ENCODE assay signal across 8 cellular contexts in the genomic region with DNA sequence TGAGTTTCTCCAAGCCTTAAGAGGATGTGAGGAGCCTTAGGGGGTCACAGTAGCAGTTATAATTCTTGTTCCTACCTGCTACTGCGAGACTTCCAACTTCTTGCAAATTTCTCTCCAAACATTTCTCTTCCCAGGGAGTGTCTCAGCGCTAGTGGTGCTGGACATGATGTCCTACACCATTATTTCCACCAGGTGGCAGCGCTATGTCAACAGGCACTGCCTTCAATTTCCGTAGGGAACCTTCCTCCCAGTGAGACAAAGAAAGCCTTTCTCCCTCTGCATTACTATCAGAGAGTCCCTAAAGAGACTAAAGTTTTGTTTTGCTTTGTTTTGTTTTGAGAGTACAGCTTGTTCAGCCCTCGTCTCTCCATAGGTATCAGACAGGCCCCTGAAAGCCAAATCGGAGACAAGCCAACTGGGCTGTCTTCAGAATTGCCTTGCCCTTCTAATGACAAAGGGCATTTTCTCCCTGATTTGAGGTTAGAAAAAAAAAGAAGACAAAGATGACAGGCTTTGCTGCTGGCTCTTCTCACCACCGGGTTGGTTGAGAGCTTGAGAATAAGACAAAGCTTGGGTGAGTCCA. TPM values are rescaled to one million over a fixed set of nuclear protein-coding genes. Genes with fewer than 3 reads are reported as not detected.
DNase-seq lines count a peak whose midpoint lies in the region; ATAC-seq, FAIRE-seq and TF ChIP-seq lines count a peak whose summit lies in the region.

No MANE protein-coding gene starts in this region.

- H3K4me3 ChIP-seq in BE2C (ENCODE audit: low read depth, low read length) (no peak overlapping the region), RWPE2 (ENCODE audit: severe bottlenecking) (no peak overlapping the region), GM12878 (no peak overlapping the region), hepatocyte (no peak overlapping the region)

- no peaks in the 10 kb centered on the region for H3K36me3 ChIP-seq in BE2C
- peaks cover 10% of the 10 kb centered on the region; the same call in 1 of the 2 replicates for H3K36me3 ChIP-seq in RWPE2 (ENCODE audit: low read depth)
- H3K36me3 ChIP-seq in GM12878 (ENCODE audit: control insufficient read depth in 2 of 2, insufficient read depth in 2 of 2, low read length in 1 of 2) = peaks cover 0 to 3% of the 10 kb centered on the region in 2 experiments; a peak in 1 of 4 replicates
- H3K36me3 ChIP-seq in hepatocyte (replicated peaks; ENCODE audit: insufficient read depth, low read depth) = no peaks in the 10 kb centered on the region

- RAD21 ChIA-PET in GM12878 (lab: Charles Lee; ENCODE audit: unreplicated experiment) = interaction anchor here (0.7 to 3.2 kb wide), 2 partner anchors 15 to 182 kb away, joined by 3 to 33 read pairs; no protein-coding TSS in a partner anchor

- no peaks in the 10 kb centered on the region for H3K9me3 Mint-ChIP-seq in stimulated activated effector memory CD8-positive, alpha-beta T cell treated with anti-CD3 and anti-CD28 coated beads, Interleukin-12 subunit alpha, Interleukin-12 subunit beta, amount 100 ng/mL, for 72 hours

- no peak overlapping the region for H3K4me2 ChIP-seq in GM12878 (ENCODE audit: control insufficient read depth, insufficient read depth)
- H3K4me2 ChIP-seq in hepatocyte = no peak overlapping the region

- DNase-seq in BE2C (peak; percentile 75), LoVo (ENCODE audit: low spot score) (peak; percentile 78), RWPE2 (ENCODE audit: low spot score) (no peak), GM12878 (ENCODE audit: low read depth, low spot score) (no peak), hepatocyte (ENCODE audit: low spot score) (peak; percentile 87), sciatic nerve (ENCODE audit: low spot score) (peak; percentile 81)
- no peak for DNase-seq in stimulated activated effector memory CD8-positive, alpha-beta T cell treated with anti-CD3 and anti-CD28 coated beads, Interleukin-12 subunit alpha, Interleukin-12 subunit beta, amount 100 ng/mL, for 72 hours (ENCODE audit: low spot score in 2 of 2)

- H3K27ac Mint-ChIP-seq in stimulated activated effector memory CD8-positive, alpha-beta T cell treated with anti-CD3 and anti-CD28 coated beads, Interleukin-12 subunit alpha, Interleukin-12 subunit beta, amount 100 ng/mL, for 72 hours = no peak overlapping the region

- POLR2A ChIA-PET in GM12878 (lab: Charles Lee) = interaction anchor here (1.3 kb wide), 1 partner anchor 30 kb away, joined by 3 read pairs; no protein-coding TSS in a partner anchor

- TF ChIP-seq CTCF in BE2C (IDR thresholded peaks at IDR 0.05; ENCODE audit: low read depth, low read length) (peak; percentile 89), RWPE2 (IDR thresholded peaks at IDR 0.05; ENCODE audit: poor library complexity, severe bottlenecking) (peak; percentile 94), GM12878 (IDR thresholded peaks at IDR 0.05 in 2 of 3, conservative IDR thresholded peaks at IDR 0.05 in 1 of 3; ENCODE audit: control insufficient read depth in 2 of 3, extremely low read depth in 1 of 3, insufficient read depth in 1 of 3, low read depth in 3 of 3, low read length in 3 of 3) (peak; percentile 69 to 81 (median 76)), hepatocyte (IDR thresholded peaks at IDR 0.05; ENCODE audit: poor library complexity) (peak; percentile 77)

- H3K27me3 ChIP-seq in BE2C = no peaks in the 10 kb centered on the region
- H3K27me3 ChIP-seq in RWPE2 (ENCODE audit: insufficient read depth, poor library complexity, severe bottlenecking) = no peaks in the 10 kb centered on the region
- H3K27me3 ChIP-seq in GM12878 (replicated peaks in 1 of 2; ENCODE audit: control insufficient read depth in 2 of 2, insufficient read depth in 2 of 2, low read length in 1 of 2) = no peaks in the 10 kb centered on the region
- H3K27me3 ChIP-seq in hepatocyte = no peaks in the 10 kb centered on the region

- peak; percentile 65 for FAIRE-seq in GM12878 (lab: Jason Lieb, UNC)

- H3K36me3 Mint-ChIP-seq in stimulated activated effector memory CD8-positive, alpha-beta T cell treated with anti-CD3 and anti-CD28 coated beads, Interleukin-12 subunit alpha, Interleukin-12 subunit beta, amount 100 ng/mL, for 72 hours = peaks cover 6% of the 10 kb centered on the region

- TF ChIP-seq EP300 in GM12878 (IDR thresholded peaks at IDR 0.05; ENCODE audit: borderline replicate concordance in 1 of 2, control insufficient read depth in 1 of 2, low read depth in 2 of 2, low read length in 2 of 2) = no peak

- H3K79me2 ChIP-seq in GM12878 (ENCODE audit: control insufficient read depth, insufficient read depth, low read length) (no peaks in the 10 kb centered on the region), hepatocyte (no peaks in the 10 kb centered on the region)

- H4K20me1 ChIP-seq in GM12878 (ENCODE audit: control insufficient read depth, insufficient read depth) (no peaks in the 10 kb centered on the region), hepatocyte (ENCODE audit: insufficient read depth, poor library complexity, severe bottlenecking) (no peaks in the 10 kb centered on the region)

- no peak overlapping the region for H3K4me3 Mint-ChIP-seq in stimulated activated effector memory CD8-positive, alpha-beta T cell treated with anti-CD3 and anti-CD28 coated beads, Interleukin-12 subunit alpha, Interleukin-12 subunit beta, amount 100 ng/mL, for 72 hours

- intact Hi-C loops in GM12878 (cut with micrococcal nuclease; ENCODE audit: unreplicated experiment) = loop anchor here (2.0 kb wide), 1 partner anchor 192 kb away; no protein-coding TSS in a partner anchor
- intact Hi-C loops in sciatic nerve (cut with DNase I) = no loop called here

- no peak for TF ChIP-seq POLR2A in GM12878 (IDR thresholded peaks at IDR 0.05; ENCODE audit: low read depth, low read length)

- H2AFZ ChIP-seq in GM12878 (ENCODE audit: control insufficient read depth, low read depth, low read length) = no peak overlapping the region
- peak overlapping the region; percentile 27 for H2AFZ ChIP-seq in hepatocyte

- no peak overlapping the region for H3K9ac ChIP-seq in GM12878 (ENCODE audit: control insufficient read depth, insufficient read depth, low read length)

- H3K27ac ChIP-seq in RWPE2 (ENCODE audit: poor library complexity, severe bottlenecking) (peak overlapping the region; percentile 86), GM12878 (ENCODE audit: control insufficient read depth, insufficient read depth) (no peak overlapping the region), hepatocyte (peak overlapping the region; percentile 72)

- peak; percentile 50 for TF ChIP-seq RAD21 in GM12878 (IDR thresholded peaks at IDR 0.05; ENCODE audit: insufficient read depth, low read depth, low read length)

- no peaks in the 10 kb centered on the region for H3K9me2 ChIP-seq in hepatocyte (replicated peaks; ENCODE audit: insufficient read depth)

- no peaks in the 10 kb centered on the region for H3K4me1 Mint-ChIP-seq in stimulated activated effector memory CD8-positive, alpha-beta T cell treated with anti-CD3 and anti-CD28 coated beads, Interleukin-12 subunit alpha, Interleukin-12 subunit beta, amount 100 ng/mL, for 72 hours

- CTCF ChIA-PET in GM12878 (lab: Yijun Ruan, JAX) = interaction anchor here (0.6 to 8.5 kb wide), 28 partner anchors 9 to 538 kb away, joined by 3 to 119 read pairs (median 4); no protein-coding TSS in a partner anchor

- SMC1A ChIA-PET in GM12878 (lab: Charles Lee; ENCODE audit: uncharacterized antibody, unreplicated experiment) = interaction anchor here (0.7 to 3.8 kb wide), 10 partner anchors 10 to 274 kb away, joined by 3 to 15 read pairs (median 3); no protein-coding TSS in a partner anchor

- in situ Hi-C loops in GM12878 (cut with MboI) = no loop called here

- H3K4me1 ChIP-seq in BE2C (peaks cover 13% of the 10 kb centered on the region), RWPE2 (ENCODE audit: insufficient read depth, poor library complexity, severe bottlenecking) (peaks cover 26% of the 10 kb centered on the region), GM12878 (ENCODE audit: control insufficient read depth, insufficient read depth, low read length) (peaks cover 4% of the 10 kb centered on the region; the same call in 1 of the 2 replicates), hepatocyte (ENCODE audit: insufficient read depth) (peaks cover 9% of the 10 kb centered on the region)

- H3K9me3 ChIP-seq in BE2C (no peaks in the 10 kb centered on the region), RWPE2 (ENCODE audit: severe bottlenecking) (peaks cover 2% of the 10 kb centered on the region), GM12878 (replicated peaks; ENCODE audit: control insufficient read depth, insufficient read depth, low read length) (no peaks in the 10 kb centered on the region), hepatocyte (ENCODE audit: low read depth) (no peaks in the 10 kb centered on the region)

- 35% methylated on average over 7 of the region's 7 CpGs for WGBS in GM12878 (ENCODE audit: insufficient coverage, insufficient replicate concordance, low lambda C conversion rate, missing lambda C conversion rate)
- WGBS in hepatocyte (ENCODE audit: low lambda C conversion rate, missing lambda C conversion rate) = 8% methylated on average over 7 of the region's 7 CpGs

- ATAC-seq in GM19043 (IDR thresholded peaks at IDR 0.05; ENCODE audit: low read depth, unreplicated experiment) (peak; percentile 62), RWPE2 (ENCODE audit: low read depth) (peak; percentile 64), GM12878 (peak; percentile 82), sciatic nerve (peak; percentile 94)
- no peak for ATAC-seq in stimulated activated effector memory CD8-positive, alpha-beta T cell treated with anti-CD3 and anti-CD28 coated beads, Interleukin-12 subunit alpha, Interleukin-12 subunit beta, amount 100 ng/mL, for 72 hours

- no TSS peak for BruUV-seq in GM12878 (replicated peaks; lab: Mats Ljungman, UMichigan)

RNA-seq across cellular contexts. Expression of a gene that starts 44.2 kb away (rescaled TPM):
- 46.1 TPM for polyA plus RNA-seq in BE2C (2012; ENCODE audit: insufficient read depth, insufficient read length, low read depth)
- total RNA-seq in GM12878 (2013; cell fraction: nucleolus; rRNA removed) = 8.6 and 9.7 TPM in 2 replicates
- 61.5 and 71.9 TPM in 2 replicates for total RNA-seq in GM12878 (2014; rRNA removed)
- 78.9 and 86.1 TPM in 2 replicates for total RNA-seq in GM12878 (2014; rRNA removed; fragmentation: Illumina TruSeq; extraction: Trizol)
- total RNA-seq in GM12878 (2021) = 59.1 and 65.2 TPM in 2 replicates
- 25.1 TPM for polyA plus RNA-seq in GM12878 (2011; ENCODE audit: low read depth)
- polyA plus RNA-seq in GM12878 (2011; rRNA removed) = 57.0 and 91.2 TPM in 2 replicates
- 26.8 and 36.3 TPM in 2 replicates for polyA plus RNA-seq in GM12878 (2011; cell fraction: cytosol; rRNA removed)
- 21.6 and 23.1 TPM in 2 replicates for polyA plus RNA-seq in GM12878 (2011; cell fraction: nucleus; rRNA removed)
- 52.8 and 53.0 TPM in 2 replicates for polyA plus RNA-seq in GM12878 (2012)
- 87.6 and 115 TPM in 2 replicates for polyA plus RNA-seq in GM12878 (2014; fragmentation: Illumina TruSeq; extraction: Trizol)
- 100 to 1,000 TPM; 168 to 215 TPM for polyA plus RNA-seq in GM12878 (2014; fragmentation: Nextera tagmentation; extraction: Ambion mirVana)
- polyA plus RNA-seq in GM12878 (2014; rRNA removed) = 92.7 and 96.9 TPM in 2 replicates
- 100 to 1,000 TPM; 108 to 112 TPM for polyA plus RNA-seq in GM12878 (2016; fragmentation: Nextera tagmentation; extraction: Ambion mirVana)
- polyA minus RNA-seq in GM12878 (2011; rRNA and poly(A)+ RNA removed) = 5.9 and 10.8 TPM in 2 replicates
- 8.7 and 10.1 TPM in 2 replicates for polyA minus RNA-seq in GM12878 (2011; cell fraction: cytosol; rRNA and poly(A)+ RNA removed)
- polyA minus RNA-seq in GM12878 (2011; cell fraction: nucleus; rRNA and poly(A)+ RNA removed) = 9.2 and 13.8 TPM in 2 replicates
- total RNA-seq in hepatocyte = 43.4 and 47.2 TPM in 2 replicates
- polyA plus RNA-seq in hepatocyte = 46.9 and 55.7 TPM in 2 replicates
- total RNA-seq in sciatic nerve = 21.4 TPM

RNA-seq across cellular contexts. Expression of a gene that starts 45.8 kb away (rescaled TPM):
- polyA plus RNA-seq in BE2C (2012; ENCODE audit: insufficient read depth, insufficient read length, low read depth) = 353 TPM
- total RNA-seq in GM12878 (2013; cell fraction: nucleolus; rRNA removed) = 87.5 and 89.2 TPM in 2 replicates
- total RNA-seq in GM12878 (2014; rRNA removed) = 107 and 120 TPM in 2 replicates
- total RNA-seq in GM12878 (2014; rRNA removed; fragmentation: Illumina TruSeq; extraction: Trizol) = 168 and 182 TPM in 2 replicates
- total RNA-seq in GM12878 (2021) = 175 TPM in 2 replicates
- polyA plus RNA-seq in GM12878 (2011; ENCODE audit: low read depth) = 111 TPM
- polyA plus RNA-seq in GM12878 (2011; rRNA removed) = 184 and 333 TPM in 2 replicates
- polyA plus RNA-seq in GM12878 (2011; cell fraction: cytosol; rRNA removed) = 247 and 357 TPM in 2 replicates
- 220 and 228 TPM in 2 replicates for polyA plus RNA-seq in GM12878 (2011; cell fraction: nucleus; rRNA removed)
- polyA plus RNA-seq in GM12878 (2012) = 135 and 136 TPM in 2 replicates
- polyA plus RNA-seq in GM12878 (2014; fragmentation: Illumina TruSeq; extraction: Trizol) = 361 and 413 TPM in 2 replicates
- 100 to 1,000 TPM; 133 to 191 TPM for polyA plus RNA-seq in GM12878 (2014; fragmentation: Nextera tagmentation; extraction: Ambion mirVana)
- polyA plus RNA-seq in GM12878 (2014; rRNA removed) = 167 TPM in 2 replicates
- 100 to 1,000 TPM; 196 to 207 TPM for polyA plus RNA-seq in GM12878 (2016; fragmentation: Nextera tagmentation; extraction: Ambion mirVana)
- 227 and 257 TPM in 2 replicates for polyA minus RNA-seq in GM12878 (2011; rRNA and poly(A)+ RNA removed)
- polyA minus RNA-seq in GM12878 (2011; cell fraction: cytosol; rRNA and poly(A)+ RNA removed) = 84.7 and 102 TPM in 2 replicates
- polyA minus RNA-seq in GM12878 (2011; cell fraction: nucleus; rRNA and poly(A)+ RNA removed) = 71.9 and 162 TPM in 2 replicates
- 151 and 163 TPM in 2 replicates for total RNA-seq in hepatocyte
- polyA plus RNA-seq in hepatocyte = 111 and 131 TPM in 2 replicates
- 51.4 TPM for total RNA-seq in sciatic nerve

Comparison
In these comparisons a context has a peak if more than half of its experiments do, and no peak if none do; other contexts are left out.
1. DNase-seq: peak in BE2C (single experiment), LoVo (single experiment), hepatocyte (single experiment) and sciatic nerve (single experiment); none in RWPE2 (single experiment), GM12878 (single experiment) and stimulated activated effector memory CD8-positive, alpha-beta T cell treated with anti-CD3 and anti-CD28 coated beads, Interleukin-12 subunit alpha, Interleukin-12 subunit beta, amount 100 ng/mL, for 72 hours (0 of 2).
2. Peak in every context shown above with its lines, with median percentiles within 50 percentile points of each other: CTCF ChIP-seq.